Comparison of ENCODE assay signal across 1 cellular context in genomic region chr11:95086116-95086515, GRCh38.
TF ChIP-seq lines count a peak whose summit lies in the region.

No MANE protein-coding gene starts in this region.

TF ChIP-seq in SK-N-SH, 30 proteins besides CTCF, POLR2A, EP300 and RAD21 (continued from another document):
- TF ChIP-seq POLR2AphosphoS5 (IDR thresholded peaks at IDR 0.05; ENCODE audit: low read depth, low read length): no peak
- no peak for TF ChIP-seq EZH2phosphoT487 (IDR thresholded peaks at IDR 0.05; ENCODE audit: borderline replicate concordance, low read depth)
- no peak for TF ChIP-seq USF2 (IDR thresholded peaks at IDR 0.05; ENCODE audit: borderline replicate concordance, low read depth, low read length)
- TF ChIP-seq JUND (IDR thresholded peaks at IDR 0.05): no peak
- no peak for TF ChIP-seq MEF2A (IDR thresholded peaks at IDR 0.05; ENCODE audit: borderline replicate concordance, low read depth)
- no peak for TF ChIP-seq FOXJ3 (CRISPR knock-in tag; IDR thresholded peaks at IDR 0.05)
- TF ChIP-seq RCOR1 (IDR thresholded peaks at IDR 0.05; ENCODE audit: low read length): no peak
- TF ChIP-seq TEAD4 (IDR thresholded peaks at IDR 0.05; ENCODE audit: borderline replicate concordance, insufficient read depth): no peak
- TF ChIP-seq TCF12 (IDR thresholded peaks at IDR 0.05): no peak
- no peak for TF ChIP-seq FOSL2 (IDR thresholded peaks at IDR 0.05; ENCODE audit: borderline replicate concordance, low read depth)
- no peak for TF ChIP-seq IRF3 (IDR thresholded peaks at IDR 0.05; ENCODE audit: low read depth, low read length)
- TF ChIP-seq NFIC (IDR thresholded peaks at IDR 0.05; ENCODE audit: borderline replicate concordance): no peak
